In genomic region chr2:222568866-222569265, GRCh38 we compare ENCODE assay signal across 13 cellular contexts.
A peak's percentile ranks its signal among the peaks of the same experiment; 100 is the strongest.
DNase-seq lines count a peak whose midpoint lies in the region; ATAC-seq and TF ChIP-seq lines count a peak whose summit lies in the region.
"Had no signal": no experiment of that assay in that cellular context is flagged by ENCODE, and none has a peak within 500 bp of the region (broad histone marks: within the 10 kb centered on the region; RNA-seq: fewer than 3 reads in every experiment).

No MANE protein-coding gene starts in this region.

- ATAC-seq in GM18868 (IDR thresholded peaks at IDR 0.05; ENCODE audit: unreplicated experiment): no peak
- ATAC-seq in HG03469 (IDR thresholded peaks at IDR 0.05; ENCODE audit: unreplicated experiment): no peak

- H3K27ac ChIP-seq in H9 (ENCODE audit: insufficient read length, low read depth, low read length) (no peak overlapping the region), ascending aorta (no peak overlapping the region)
- H3K27ac ChIP-seq: WERI-Rb-1 had no signal

- H3K27me3 ChIP-seq in H9 (ENCODE audit: insufficient read depth, low read length) (no peaks in the 10 kb centered on the region), ascending aorta (no peaks in the 10 kb centered on the region)
- H3K27me3 ChIP-seq: dorsolateral prefrontal cortex had no signal

- H3K18ac ChIP-seq in H9 (ENCODE audit: insufficient read length, low read depth, low read length): no peak overlapping the region

- H3K4me2 ChIP-seq in H9 (ENCODE audit: insufficient read depth, insufficient read length, low read length): no peak overlapping the region

- H3K4me3 ChIP-seq in fibroblast of mammary gland (ENCODE audit: control insufficient read depth, low read depth, low read length) (no peak overlapping the region), ascending aorta (no peak overlapping the region)
- H3K4me3 ChIP-seq: dorsolateral prefrontal cortex had no signal

- H4K5ac ChIP-seq in H9 (ENCODE audit: insufficient read length, low read depth, low read length): no peak overlapping the region

- no peak overlapping the region for H2BK120ac ChIP-seq in H9 (ENCODE audit: low read depth, low read length, poor library complexity, severe bottlenecking)

- no peak overlapping the region for H3K4ac ChIP-seq in H9 (ENCODE audit: low read depth, low read length)

- H3K27ac Mint-ChIP-seq in H9: peak overlapping the region in 2 of 3 experiments; percentile 17 to 40; a peak in 1 of 7 replicates
- H3K27ac Mint-ChIP-seq: activated T-helper 1 cell treated with anti-CD3 and anti-CD28 coated beads, Interleukin-12 subunit alpha, Interleukin-12 subunit beta, Interleukin-2, Interleukin-4 antibody, amounts not matched to agents 30 ng/mL and 10 ng/mL and 1 ng/mL, durations not matched to agents 14 hours and 24 hours and 36 hours had no signal

- H3K27me3 Mint-ChIP-seq in H9 (ENCODE audit: low read depth): no peaks in the 10 kb centered on the region; the same call in 1 of the 2 replicates

- H4K91ac ChIP-seq in H9 (ENCODE audit: insufficient read length, low read depth, low read length): no peak overlapping the region

- H3K4me1 Mint-ChIP-seq in H9: peaks cover 4 to 6% of the 10 kb centered on the region in 2 experiments; a peak in 3 of 4 replicates

- no peak overlapping the region for H3K56ac ChIP-seq in H9 (ENCODE audit: insufficient read length, low read depth, low read length)

- H3K36me3 ChIP-seq in ascending aorta: peaks cover 4 to 31% of the 10 kb centered on the region in 2 donors

- no peak overlapping the region for H3K14ac ChIP-seq in H9 (ENCODE audit: insufficient read depth, low read length)

- no peaks in the 10 kb centered on the region for H3K79me2 ChIP-seq in H9 (ENCODE audit: insufficient read depth, low read length)

- no peaks in the 10 kb centered on the region for H3K23me2 ChIP-seq in H9 (ENCODE audit: insufficient read length, low read depth, low read length, poor library complexity, severe bottlenecking)

- H3K4me3 Mint-ChIP-seq in H9: no peak overlapping the region
- H3K4me3 Mint-ChIP-seq: activated T-helper 1 cell treated with anti-CD3 and anti-CD28 coated beads, Interleukin-12 subunit alpha, Interleukin-12 subunit beta, Interleukin-2, Interleukin-4 antibody, amounts not matched to agents 30 ng/mL and 10 ng/mL and 1 ng/mL, durations not matched to agents 14 hours and 24 hours and 36 hours had no signal

- intact Hi-C loops in ascending aorta (cut with DNase I): no loop called here

- DNase-seq in H9 (no peak), NCI-H345 treated with DMSO at 0.1 percent for 48 hours (lab: John Stamatoyannopoulos, UW; ENCODE audit: unreplicated experiment) (peak; percentile 6), fibroblast of mammary gland (ENCODE audit: low read depth) (peak; percentile 86), smooth muscle cell of the brain vasculature (ENCODE audit: low read depth, low spot score) (peak; percentile 39), ascending aorta (ENCODE audit: low spot score in 2 of 2) (no peak), KG1 (lab: John Stamatoyannopoulos, UW) (no peak)
- DNase-seq: KBM-7, OCI-M1, WERI-Rb-1 had no signal

- H2BK15ac ChIP-seq in H9 (ENCODE audit: low read depth, low read length): no peak overlapping the region

- no peaks in the 10 kb centered on the region for H3K79me1 ChIP-seq in H9 (ENCODE audit: insufficient read depth, low read depth, low read length, poor library complexity, severe bottlenecking)

- no peak overlapping the region for H2AFZ ChIP-seq in H9 (ENCODE audit: low read length)

- H2AK5ac ChIP-seq in H9 (ENCODE audit: insufficient read length, low read length): no peak overlapping the region

- peaks cover 9 to 31% (median 14%) of the 10 kb centered on the region in 3 experiments; a peak in 5 of 7 replicates for H3K36me3 Mint-ChIP-seq in H9 (ENCODE audit: insufficient read depth in 1 of 3, low read depth in 3 of 3)

- no peak overlapping the region for H4K8ac ChIP-seq in H9 (replicated peaks; ENCODE audit: insufficient read length, low read depth, low read length)

- no peak overlapping the region for H3K9ac ChIP-seq in H9 (ENCODE audit: extremely low read depth, insufficient read length, low read length)

- H3K9me3 ChIP-seq in H9 (ENCODE audit: control insufficient read depth, low read depth, low read length): no peaks in the 10 kb centered on the region
- H3K9me3 ChIP-seq in ascending aorta: no peaks in the 10 kb centered on the region

- WGBS in H9 (ENCODE audit: extremely low coverage, insufficient read length, low lambda C conversion rate): no CpG with 5 or more reads among the region's 4 CpGs

- H3K9me3 Mint-ChIP-seq in H9: no peaks in the 10 kb centered on the region
- H3K9me3 Mint-ChIP-seq: activated T-helper 1 cell treated with anti-CD3 and anti-CD28 coated beads, Interleukin-12 subunit alpha, Interleukin-12 subunit beta, Interleukin-2, Interleukin-4 antibody, amounts not matched to agents 30 ng/mL and 10 ng/mL and 1 ng/mL, durations not matched to agents 14 hours and 24 hours and 36 hours had no signal

- H2BK12ac ChIP-seq in H9 (ENCODE audit: insufficient read length, low read depth, low read length): no peak overlapping the region

- no peak overlapping the region for H2BK20ac ChIP-seq in H9 (ENCODE audit: low read depth, low read length, poor library complexity, severe bottlenecking)

- H3T11ph ChIP-seq in H9 (ENCODE audit: low read length): no peak overlapping the region

- H2BK5ac ChIP-seq in H9 (ENCODE audit: insufficient read length, low read length): no peak overlapping the region

- no peaks in the 10 kb centered on the region for H4K20me1 ChIP-seq in H9 (ENCODE audit: control insufficient read depth, insufficient read depth, insufficient read length)

- H3K4me1 ChIP-seq in H9 (ENCODE audit: insufficient read depth, low read length): no peaks in the 10 kb centered on the region
- H3K4me1 ChIP-seq in ascending aorta: peaks cover 0 to 4% of the 10 kb centered on the region in 2 donors

- no peak overlapping the region for H3K23ac ChIP-seq in H9 (ENCODE audit: insufficient read length, low read depth, low read length)

- TF ChIP-seq CTCF in H9 (conservative IDR thresholded peaks at IDR 0.05) (no peak), fibroblast of mammary gland (conservative IDR thresholded peaks at IDR 0.05; ENCODE audit: control insufficient read depth, insufficient read depth, low read depth, low read length) (no peak), ascending aorta (IDR thresholded peaks at IDR 0.05) (no peak)

Comparison
In these comparisons a context has a peak if more than half of its experiments do, and no peak if none do; other contexts are left out.
1. DNase-seq: peak in NCI-H345 treated with DMSO at 0.1 percent for 48 hours (single experiment), fibroblast of mammary gland (single experiment) and smooth muscle cell of the brain vasculature (single experiment); none in H9 (single experiment), ascending aorta (0 of 2) and KG1 (single experiment).